ENCODE assay signal across 8 cellular contexts in the genomic region with DNA sequence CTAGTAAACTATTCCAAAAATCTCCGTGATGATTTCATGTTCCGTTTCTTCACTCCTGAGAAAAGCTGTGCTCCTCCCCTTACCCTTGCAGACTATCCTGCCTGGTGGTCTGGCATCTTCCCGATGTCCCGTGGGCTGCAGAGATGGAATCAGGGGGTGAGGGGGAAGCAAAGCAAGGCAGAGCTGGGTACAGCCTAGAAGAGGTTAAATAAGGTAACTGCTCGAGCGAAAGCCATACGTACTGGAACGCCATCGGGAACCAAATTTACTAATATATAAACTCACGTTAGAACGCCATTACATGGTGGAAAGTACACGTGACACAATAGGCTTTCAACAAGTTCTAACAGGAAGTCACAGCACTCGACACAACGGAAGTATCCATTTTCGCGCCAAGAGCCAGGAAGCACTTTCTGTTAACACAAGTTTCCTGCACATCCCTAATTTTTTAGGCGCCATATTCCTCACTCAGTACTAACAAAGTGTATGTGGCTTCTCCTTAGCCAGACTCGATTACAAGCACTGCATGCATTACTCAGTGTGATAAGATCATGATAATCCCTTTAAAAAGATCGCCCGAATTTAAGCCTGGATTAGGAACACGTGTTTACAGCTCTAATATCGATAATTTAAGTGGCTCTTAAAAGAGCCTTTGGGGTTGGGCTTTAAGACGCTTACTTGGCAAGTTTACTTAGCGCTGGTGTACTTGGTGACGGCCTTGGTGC.
DNase-seq lines count a peak whose midpoint lies in the region; ATAC-seq and TF ChIP-seq lines count a peak whose summit lies in the region.

No MANE protein-coding gene starts in this region.

- peak overlapping the region; percentile 54 to 69 for H3K4me3 ChIP-seq in right atrium auricular region

- no peak for TF ChIP-seq CTCF in C4-2B (conservative IDR thresholded peaks at IDR 0.05)
- no peak for TF ChIP-seq CTCF in right atrium auricular region (IDR thresholded peaks at IDR 0.05)

- peaks cover 0 to 11% of the 10 kb centered on the region in 2 donors for H3K4me1 ChIP-seq in right atrium auricular region

- ATAC-seq in GM21423 (IDR thresholded peaks at IDR 0.05; ENCODE audit: unreplicated experiment) (peak; percentile 27), HG03135 (IDR thresholded peaks at IDR 0.05; ENCODE audit: unreplicated experiment) (no peak)

- H3K36me3 ChIP-seq in right atrium auricular region, result no peaks in the 10 kb centered on the region

- H3K9me3 ChIP-seq in right atrium auricular region, result no peaks in the 10 kb centered on the region

- H3K27me3 ChIP-seq in right atrium auricular region, result no peaks in the 10 kb centered on the region

- H3K27ac ChIP-seq in C4-2B (peak overlapping the region; percentile 99), right atrium auricular region (peak overlapping the region; percentile 86 to 88)

- DNase-seq in NCI-H1417 (lab: John Stamatoyannopoulos, UW), result peak; percentile 79 to 96 (median 92)
- DNase-seq in SKM-1 (lab: John Stamatoyannopoulos, UW; ENCODE audit: unreplicated experiment), result peak; percentile 94
- peak in 39 of 56 donors; percentile 3 to 74 (median 28) for DNase-seq in amygdala (lab: John Stamatoyannopoulos, UW)
- peak; percentile 93 for DNase-seq in right atrium auricular region (ENCODE audit: low spot score)
- peak; percentile 88 for DNase-seq in retina

Comparison
In these comparisons a context has a peak if more than half of its experiments do, and no peak if none do; other contexts are left out.
1. DNase-seq: peak in every context shown above with its lines; median percentile 94 in SKM-1; 93 in right atrium auricular region; 92 in NCI-H1417; 88 in retina; 28 in amygdala.